ENCODE assay signal across 2 cellular contexts in genomic region chr4:82519776-82520175, GRCh38.
TF ChIP-seq lines count a peak whose summit lies in the region.

No MANE protein-coding gene starts in this region.

TF ChIP-seq in IMR-90, 13 proteins besides CTCF, POLR2A, EP300 and RAD21:
- no peak for TF ChIP-seq RFX5 (IDR thresholded peaks at IDR 0.05; ENCODE audit: low read depth, low read length)
- TF ChIP-seq CHD1 (IDR thresholded peaks at IDR 0.05; ENCODE audit: low read depth, low read length): no peak
- no peak for TF ChIP-seq ELK1 (IDR thresholded peaks at IDR 0.05; ENCODE audit: borderline replicate concordance, low read depth, low read length)
- TF ChIP-seq MAZ (IDR thresholded peaks at IDR 0.05; ENCODE audit: borderline replicate concordance, low read depth, low read length): no peak
- TF ChIP-seq MAFK (IDR thresholded peaks at IDR 0.05; ENCODE audit: low read depth, low read length): no peak
- no peak for TF ChIP-seq BHLHE40 (IDR thresholded peaks at IDR 0.05; ENCODE audit: low read depth, low read length)
- TF ChIP-seq NFE2L2 (IDR thresholded peaks at IDR 0.05; ENCODE audit: low read depth, low read length): no peak
- no peak for TF ChIP-seq CEBPB (IDR thresholded peaks at IDR 0.05; ENCODE audit: low read depth, low read length)
TF ChIP-seq in IMR-90: peak in this region for 0.

TF ChIP-seq in endothelial cell of umbilical vein, 7 proteins besides CTCF, POLR2A, EP300 and RAD21:
- TF ChIP-seq JUN (IDR thresholded peaks at IDR 0.05; ENCODE audit: borderline replicate concordance, insufficient read depth, insufficient read length, low read depth) (no peak), EZH2 (IDR thresholded peaks at IDR 0.05; ENCODE audit: borderline replicate concordance, low read depth, low read length, severe bottlenecking) (no peak), POLR2AphosphoS5 (IDR thresholded peaks at IDR 0.05; ENCODE audit: insufficient read depth, low read depth, low read length) (no peak), GATA2 (IDR thresholded peaks at IDR 0.05; ENCODE audit: insufficient read depth, insufficient read length, low read depth, low read length) (no peak), MAX (IDR thresholded peaks at IDR 0.05; ENCODE audit: insufficient read depth, insufficient read length) (no peak), MYC (IDR thresholded peaks at IDR 0.05; ENCODE audit: low read depth, low read length) (no peak), FOS (IDR thresholded peaks at IDR 0.05; ENCODE audit: borderline replicate concordance, insufficient read depth, low read length) (no peak)
